Comparison of ENCODE assay signal across 1 cellular context in genomic region chr5:150449491-150450339, GRCh38.
TF ChIP-seq lines count a peak whose summit lies in the region.

TSS of gene RPS14 (minus strand) at chr5:150449739. CDS start at chr5:150447733, 2,006 bp downstream.

TF ChIP-seq in K562, 482 proteins besides CTCF, POLR2A, EP300 and RAD21 (continued from another document):
- no peak; the same call in 1 of the 2 replicates for TF ChIP-seq ZBTB2 (IDR thresholded peaks at IDR 0.05)
- peak; percentile 69; the same call in 1 of the 2 replicates for TF ChIP-seq MEF2D (tag; conservative IDR thresholded peaks at IDR 0.05; ENCODE audit: low read depth)
- peak; percentile 97 for TF ChIP-seq MYC (IDR thresholded peaks at IDR 0.05; ENCODE audit: low read depth, low read length)
- TF ChIP-seq MYC (CRISPR knock-in tag; IDR thresholded peaks at IDR 0.05; ENCODE audit: borderline replicate concordance, low read depth): peak; percentile 92; the same call in 1 of the 2 replicates
- 0 out of 2 replicates have a peak, but pooled peaks have one; percentile 9 for TF ChIP-seq ZNF23 (CRISPR knock-in tag; IDR thresholded peaks at IDR 0.05)
- TF ChIP-seq RBM39 (optimal IDR thresholded peaks at IDR 0.05; ENCODE audit: low read depth, low read length): peak; percentile 20
- TF ChIP-seq SUPT5H (IDR thresholded peaks at IDR 0.05): peak; percentile 99
- no peak for TF ChIP-seq CBX8 (IDR thresholded peaks at IDR 0.05; ENCODE audit: borderline replicate concordance, extremely low read depth, low read depth, low read length, poor library complexity, severe bottlenecking)
- peak; percentile 74 for TF ChIP-seq PKNOX1 (IDR thresholded peaks at IDR 0.05)
